8 cellular contexts compared by ENCODE assay signal in genomic region chr21:46323710-46324389, GRCh38. TPM values are rescaled to one million over a fixed set of nuclear protein-coding genes. Genes with fewer than 3 reads are reported as not detected.
DNase-seq lines count a peak whose midpoint lies in the region; ATAC-seq, FAIRE-seq and TF ChIP-seq lines count a peak whose summit lies in the region.

Gene C21orf58 (minus strand): TSS chr21:46323870. CDS start chr21:46322738, 1,132 bp downstream.
Gene PCNT (plus strand): TSS chr21:46324156. CDS start chr21:46324229, 73 bp downstream.

- H3K4me3 ChIP-seq in WERI-Rb-1 (ENCODE audit: low read depth, low read length): peak within 1 kb of the TSS; percentile 84
- peak within 1 kb of the TSS; percentile 84 to 96 (median 94) for H3K4me3 ChIP-seq in mammary epithelial cell (replicated peaks in 1 of 3; ENCODE audit: insufficient read depth in 1 of 3, low read depth in 2 of 3, low read length in 3 of 3)
- H3K4me3 ChIP-seq in small intestine (ENCODE audit: low read depth in 1 of 2, low read length in 2 of 2): peak within 1 kb of the TSS; percentile 79 to 92

- peaks cover 15% of the 10 kb centered on the region for H3K9me3 ChIP-seq in WERI-Rb-1 (ENCODE audit: severe bottlenecking)
- no peaks in the 10 kb centered on the region for H3K9me3 ChIP-seq in mammary epithelial cell (replicated peaks; ENCODE audit: insufficient read depth, low read length)
- H3K9me3 ChIP-seq in small intestine (ENCODE audit: control insufficient read depth, low read depth): no peaks in the 10 kb centered on the region

- DNase-seq in AG08395 (ENCODE audit: low spot score) (peak; percentile 100), NCI-H2227 treated with DMSO at 0.1 percent for 48 hours (lab: John Stamatoyannopoulos, UW) (peak; percentile 93), WERI-Rb-1 (peak; percentile 99), mammary epithelial cell (peak; percentile 97), iPS-NIHi7 (ENCODE audit: extremely low spot score) (peak; percentile 99), small intestine (peak; percentile 97)

- dilution Hi-C loops in mammary epithelial cell (cut with HindIII; ENCODE audit: low sequenced_read_pairs): loop anchor here (5.0 kb wide), 1 partner anchor 82 kb away; no protein-coding TSS in a partner anchor

- FAIRE-seq in small intestine (lab: Jason Lieb, UNC): no peak

- peaks cover 76% of the 10 kb centered on the region for H3K79me2 ChIP-seq in mammary epithelial cell (ENCODE audit: insufficient read depth, low read length)

- peak within 1 kb of the TSS; percentile 80 for H2AFZ ChIP-seq in mammary epithelial cell (ENCODE audit: low read depth, low read length)

- CTCF ChIA-PET in mammary epithelial cell (lab: Charles Lee; ENCODE audit: low non-redundant PET): no interaction called here

- H3K27ac ChIP-seq in WERI-Rb-1 (peak within 1 kb of the TSS; percentile 100), mammary epithelial cell (ENCODE audit: insufficient read depth, low read depth, low read length) (peak within 1 kb of the TSS; percentile 91), small intestine (ENCODE audit: low read depth in 1 of 2, low read length in 1 of 2) (peak within 1 kb of the TSS; percentile 80 to 99)

- peak; percentile 85 for TF ChIP-seq POLR2A in GM18951 (IDR thresholded peaks at IDR 0.05; ENCODE audit: extremely low read depth, insufficient read depth, insufficient read length)

- in situ Hi-C loops in GM18951 (cut with MboI; ENCODE audit: low sequenced_read_pairs, unreplicated experiment) (no loop called here), mammary epithelial cell (cut with MboI; ENCODE audit: low sequenced_read_pairs in 2 of 2) (no loop called here)

- H3K27me3 ChIP-seq in WERI-Rb-1 (ENCODE audit: insufficient read depth, low read depth, severe bottlenecking): no peaks in the 10 kb centered on the region
- no peaks in the 10 kb centered on the region for H3K27me3 ChIP-seq in mammary epithelial cell (ENCODE audit: insufficient read depth, low read length)
- H3K27me3 ChIP-seq in small intestine (ENCODE audit: control insufficient read depth in 2 of 2, insufficient read depth in 2 of 2, low read length in 2 of 2): no peaks in the 10 kb centered on the region

- H3K9ac ChIP-seq in mammary epithelial cell (ENCODE audit: insufficient read depth, low read length): peak within 1 kb of the TSS; percentile 90

- peaks cover 60% of the 10 kb centered on the region for H3K36me3 ChIP-seq in WERI-Rb-1
- peaks cover 4% of the 10 kb centered on the region for H3K36me3 ChIP-seq in mammary epithelial cell (ENCODE audit: insufficient read depth, low read length)
- no peaks in the 10 kb centered on the region for H3K36me3 ChIP-seq in small intestine (ENCODE audit: control insufficient read depth in 2 of 2, insufficient read depth in 2 of 2, low read length in 2 of 2)

- peaks cover 2% of the 10 kb centered on the region for H4K20me1 ChIP-seq in mammary epithelial cell (ENCODE audit: insufficient read depth, low read length)

- peak within 1 kb of the TSS; percentile 98 for H3K4me2 ChIP-seq in mammary epithelial cell (ENCODE audit: insufficient read depth, low read depth, low read length)

- BruUV-seq in mammary epithelial cell (replicated peaks; lab: Mats Ljungman, UMichigan): no TSS peak

- no peak for TF ChIP-seq CTCF in WERI-Rb-1 (IDR thresholded peaks at IDR 0.05; ENCODE audit: low read depth, low read length)
- no peak for TF ChIP-seq CTCF in mammary epithelial cell (conservative IDR thresholded peaks at IDR 0.05 in 1 of 2, IDR thresholded peaks at IDR 0.05 in 1 of 2; ENCODE audit: extremely low read depth in 1 of 2, insufficient read depth in 1 of 2, low read depth in 1 of 2, low read length in 2 of 2)

- H3K4me1 ChIP-seq in mammary epithelial cell (ENCODE audit: insufficient read depth, low read length) (peaks cover 19% of the 10 kb centered on the region), small intestine (ENCODE audit: control insufficient read depth in 2 of 2, insufficient read depth in 1 of 2, low read depth in 1 of 2, low read length in 1 of 2) (no peaks in the 10 kb centered on the region)

- intact Hi-C loops in mammary epithelial cell (cut with micrococcal nuclease): loop anchor here (1.0 to 5.0 kb wide), 3 partner anchors 38 to 342 kb away; partner anchors contain the start of genes COL6A1, LSS and YBEY

- WGBS in mammary epithelial cell (ENCODE audit: low coverage, missing lambda C conversion rate): 2% methylated on average over 35 of the region's 76 CpGs
- 0% methylated on average over 64 to 76 of the region's 76 CpGs for WGBS in small intestine, 3 donors

- peak; percentile 82 for ATAC-seq in HG03175 (IDR thresholded peaks at IDR 0.05; ENCODE audit: unreplicated experiment)

RNA-seq across cellular contexts. Expression of gene C21orf58, which starts in this region (rescaled TPM):
- 10 to 100 TPM in 1 of 2 donors, 1 to 10 TPM in 1; 1.8 to 13.8 TPM for total RNA-seq in mammary epithelial cell
- polyA plus RNA-seq in mammary epithelial cell (5.7 TPM), small intestine (1 to 10 TPM in 2 of 3 donors, under 1 TPM in 1; 0.54 to 5.2 (median 1.3) TPM)
- polyA minus RNA-seq in mammary epithelial cell: 4.7 TPM

RNA-seq across cellular contexts. Expression of gene PCNT, which starts in this region (rescaled TPM):
- 10 to 100 TPM; 15.0 to 40.3 TPM for total RNA-seq in mammary epithelial cell
- 11.1 TPM for polyA plus RNA-seq in mammary epithelial cell
- 34.3 TPM for polyA minus RNA-seq in mammary epithelial cell
- 10 to 100 TPM in 2 of 3 donors, 1 to 10 TPM in 1; 9.2 to 15.4 (median 10.5) TPM for polyA plus RNA-seq in small intestine

Comparison
In these comparisons a context has a peak if more than half of its experiments do, and no peak if none do; other contexts are left out.
1. Peak in every context shown above with its lines: DNase-seq, ATAC-seq, H3K4me3 ChIP-seq and H3K27ac ChIP-seq.